1 cellular context compared by ENCODE assay signal in the genomic region with DNA sequence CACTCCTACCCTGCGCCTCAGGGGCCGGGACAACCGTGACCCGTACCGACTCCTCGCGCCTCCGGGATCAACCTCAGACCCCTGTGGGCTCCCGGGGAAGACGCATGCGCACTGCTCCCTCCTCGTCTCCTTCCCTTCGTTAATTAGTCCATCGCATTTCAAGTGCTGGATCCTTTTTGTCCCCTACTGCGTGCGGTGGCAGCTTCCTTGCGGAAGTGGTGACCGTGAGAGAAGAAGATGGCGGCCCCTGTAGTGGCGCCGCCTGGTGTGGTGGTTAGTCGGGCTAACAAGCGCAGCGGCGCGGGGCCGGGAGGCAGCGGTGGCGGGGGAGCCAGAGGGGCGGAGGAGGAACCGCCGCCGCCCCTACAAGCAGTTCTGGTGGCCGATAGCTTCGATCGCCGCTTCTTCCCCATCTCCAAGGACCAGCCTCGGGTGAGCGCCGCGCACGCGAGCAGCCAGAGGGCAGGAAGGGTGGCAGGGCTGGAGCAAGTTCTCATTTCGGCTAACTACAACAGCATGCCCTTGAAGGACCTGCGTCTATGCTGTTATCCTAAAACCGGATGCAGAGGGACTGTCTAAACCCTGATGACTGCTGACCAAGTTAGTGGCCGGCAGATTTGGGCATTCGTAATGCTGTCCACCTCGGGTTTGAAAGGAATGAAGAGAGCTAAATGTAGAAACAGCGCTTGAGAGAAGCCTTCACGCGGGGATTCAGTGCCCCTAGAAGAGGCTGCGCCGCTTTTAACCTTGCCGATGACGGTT.
TF ChIP-seq lines count a peak whose summit lies in the region.

A gene (plus strand): TSS at position 210 of the 762 bp plus-strand sequence. CDS start 28 bp downstream, at position 238.

TF ChIP-seq in HepG2, 621 proteins besides CTCF, POLR2A, EP300 and RAD21 (continued from another document and continues in another):
- TF ChIP-seq, protein P1, sequence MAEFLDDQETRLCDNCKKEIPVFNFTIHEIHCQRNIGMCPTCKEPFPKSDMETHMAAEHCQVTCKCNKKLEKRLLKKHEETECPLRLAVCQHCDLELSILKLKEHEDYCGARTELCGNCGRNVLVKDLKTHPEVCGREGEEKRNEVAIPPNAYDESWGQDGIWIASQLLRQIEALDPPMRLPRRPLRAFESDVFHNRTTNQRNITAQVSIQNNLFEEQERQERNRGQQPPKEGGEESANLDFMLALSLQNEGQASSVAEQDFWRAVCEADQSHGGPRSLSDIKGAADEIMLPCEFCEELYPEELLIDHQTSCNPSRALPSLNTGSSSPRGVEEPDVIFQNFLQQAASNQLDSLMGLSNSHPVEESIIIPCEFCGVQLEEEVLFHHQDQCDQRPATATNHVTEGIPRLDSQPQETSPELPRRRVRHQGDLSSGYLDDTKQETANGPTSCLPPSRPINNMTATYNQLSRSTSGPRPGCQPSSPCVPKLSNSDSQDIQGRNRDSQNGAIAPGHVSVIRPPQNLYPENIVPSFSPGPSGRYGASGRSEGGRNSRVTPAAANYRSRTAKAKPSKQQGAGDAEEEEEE (CRISPR knock-in tag; IDR thresholded peaks at IDR 0.05; ENCODE audit: borderline replicate concordance) = no peak
- TF ChIP-seq, protein P2, sequence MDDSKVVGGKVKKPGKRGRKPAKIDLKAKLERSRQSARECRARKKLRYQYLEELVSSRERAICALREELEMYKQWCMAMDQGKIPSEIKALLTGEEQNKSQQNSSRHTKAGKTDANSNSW (CRISPR knock-in tag; IDR thresholded peaks at IDR 0.05; ENCODE audit: borderline replicate concordance) = no peak
- TF ChIP-seq, protein P3, sequence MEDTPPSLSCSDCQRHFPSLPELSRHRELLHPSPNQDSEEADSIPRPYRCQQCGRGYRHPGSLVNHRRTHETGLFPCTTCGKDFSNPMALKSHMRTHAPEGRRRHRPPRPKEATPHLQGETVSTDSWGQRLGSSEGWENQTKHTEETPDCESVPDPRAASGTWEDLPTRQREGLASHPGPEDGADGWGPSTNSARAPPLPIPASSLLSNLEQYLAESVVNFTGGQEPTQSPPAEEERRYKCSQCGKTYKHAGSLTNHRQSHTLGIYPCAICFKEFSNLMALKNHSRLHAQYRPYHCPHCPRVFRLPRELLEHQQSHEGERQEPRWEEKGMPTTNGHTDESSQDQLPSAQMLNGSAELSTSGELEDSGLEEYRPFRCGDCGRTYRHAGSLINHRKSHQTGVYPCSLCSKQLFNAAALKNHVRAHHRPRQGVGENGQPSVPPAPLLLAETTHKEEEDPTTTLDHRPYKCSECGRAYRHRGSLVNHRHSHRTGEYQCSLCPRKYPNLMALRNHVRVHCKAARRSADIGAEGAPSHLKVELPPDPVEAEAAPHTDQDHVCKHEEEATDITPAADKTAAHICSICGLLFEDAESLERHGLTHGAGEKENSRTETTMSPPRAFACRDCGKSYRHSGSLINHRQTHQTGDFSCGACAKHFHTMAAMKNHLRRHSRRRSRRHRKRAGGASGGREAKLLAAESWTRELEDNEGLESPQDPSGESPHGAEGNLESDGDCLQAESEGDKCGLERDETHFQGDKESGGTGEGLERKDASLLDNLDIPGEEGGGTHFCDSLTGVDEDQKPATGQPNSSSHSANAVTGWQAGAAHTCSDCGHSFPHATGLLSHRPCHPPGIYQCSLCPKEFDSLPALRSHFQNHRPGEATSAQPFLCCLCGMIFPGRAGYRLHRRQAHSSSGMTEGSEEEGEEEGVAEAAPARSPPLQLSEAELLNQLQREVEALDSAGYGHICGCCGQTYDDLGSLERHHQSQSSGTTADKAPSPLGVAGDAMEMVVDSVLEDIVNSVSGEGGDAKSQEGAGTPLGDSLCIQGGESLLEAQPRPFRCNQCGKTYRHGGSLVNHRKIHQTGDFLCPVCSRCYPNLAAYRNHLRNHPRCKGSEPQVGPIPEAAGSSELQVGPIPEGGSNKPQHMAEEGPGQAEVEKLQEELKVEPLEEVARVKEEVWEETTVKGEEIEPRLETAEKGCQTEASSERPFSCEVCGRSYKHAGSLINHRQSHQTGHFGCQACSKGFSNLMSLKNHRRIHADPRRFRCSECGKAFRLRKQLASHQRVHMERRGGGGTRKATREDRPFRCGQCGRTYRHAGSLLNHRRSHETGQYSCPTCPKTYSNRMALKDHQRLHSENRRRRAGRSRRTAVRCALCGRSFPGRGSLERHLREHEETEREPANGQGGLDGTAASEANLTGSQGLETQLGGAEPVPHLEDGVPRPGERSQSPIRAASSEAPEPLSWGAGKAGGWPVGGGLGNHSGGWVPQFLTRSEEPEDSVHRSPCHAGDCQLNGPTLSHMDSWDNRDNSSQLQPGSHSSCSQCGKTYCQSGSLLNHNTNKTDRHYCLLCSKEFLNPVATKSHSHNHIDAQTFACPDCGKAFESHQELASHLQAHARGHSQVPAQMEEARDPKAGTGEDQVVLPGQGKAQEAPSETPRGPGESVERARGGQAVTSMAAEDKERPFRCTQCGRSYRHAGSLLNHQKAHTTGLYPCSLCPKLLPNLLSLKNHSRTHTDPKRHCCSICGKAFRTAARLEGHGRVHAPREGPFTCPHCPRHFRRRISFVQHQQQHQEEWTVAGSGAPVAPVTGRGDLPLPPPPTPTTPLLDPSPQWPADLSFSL (CRISPR knock-in tag; IDR thresholded peaks at IDR 0.05) = no peak
- TF ChIP-seq ZNF205 (CRISPR knock-in tag; IDR thresholded peaks at IDR 0.05) (peak; percentile 43), RBFOX2 (IDR thresholded peaks at IDR 0.05; ENCODE audit: low read depth, low read length) (peak; percentile 89), HOXA9 (CRISPR knock-in tag; IDR thresholded peaks at IDR 0.05; ENCODE audit: borderline replicate concordance) (no peak), KLF16 (CRISPR knock-in tag; IDR thresholded peaks at IDR 0.05) (peak in 1 of 2 experiments; percentile 93; a peak in 2 of 4 replicates), MIER2 (CRISPR knock-in tag; IDR thresholded peaks at IDR 0.05) (peak; percentile 61; the same call in 1 of the 2 replicates), CENPT (CRISPR knock-in tag; IDR thresholded peaks at IDR 0.05; ENCODE audit: low read depth) (no peak), GABPB1 (CRISPR knock-in tag; IDR thresholded peaks at IDR 0.05) (peak; percentile 97), ZNF124 (CRISPR knock-in tag; IDR thresholded peaks at IDR 0.05) (peak; percentile 60), SIN3B (IDR thresholded peaks at IDR 0.05; ENCODE audit: low read length) (peak; percentile 82), DPF2 (CRISPR knock-in tag; IDR thresholded peaks at IDR 0.05; ENCODE audit: borderline replicate concordance, low read depth) (no peak), ZFP41 (CRISPR knock-in tag; IDR thresholded peaks at IDR 0.05; ENCODE audit: borderline replicate concordance) (no peak; the same call in 1 of the 2 replicates), ZFX (CRISPR knock-in tag; IDR thresholded peaks at IDR 0.05; ENCODE audit: low read depth) (peak; percentile 56; the same call in 1 of the 2 replicates), TBL1XR1 (IDR thresholded peaks at IDR 0.05; ENCODE audit: borderline replicate concordance, low read length, partially characterized antibody) (no peak), NRL (CRISPR knock-in tag; IDR thresholded peaks at IDR 0.05; ENCODE audit: borderline replicate concordance) (peak; percentile 68), ZSCAN9 (CRISPR knock-in tag; IDR thresholded peaks at IDR 0.05; ENCODE audit: borderline replicate concordance) (peak; percentile 75), ZNF136 (CRISPR knock-in tag; IDR thresholded peaks at IDR 0.05; ENCODE audit: low read depth) (peak; percentile 47; the same call in 1 of the 2 replicates)
- TF ChIP-seq, protein P4, sequence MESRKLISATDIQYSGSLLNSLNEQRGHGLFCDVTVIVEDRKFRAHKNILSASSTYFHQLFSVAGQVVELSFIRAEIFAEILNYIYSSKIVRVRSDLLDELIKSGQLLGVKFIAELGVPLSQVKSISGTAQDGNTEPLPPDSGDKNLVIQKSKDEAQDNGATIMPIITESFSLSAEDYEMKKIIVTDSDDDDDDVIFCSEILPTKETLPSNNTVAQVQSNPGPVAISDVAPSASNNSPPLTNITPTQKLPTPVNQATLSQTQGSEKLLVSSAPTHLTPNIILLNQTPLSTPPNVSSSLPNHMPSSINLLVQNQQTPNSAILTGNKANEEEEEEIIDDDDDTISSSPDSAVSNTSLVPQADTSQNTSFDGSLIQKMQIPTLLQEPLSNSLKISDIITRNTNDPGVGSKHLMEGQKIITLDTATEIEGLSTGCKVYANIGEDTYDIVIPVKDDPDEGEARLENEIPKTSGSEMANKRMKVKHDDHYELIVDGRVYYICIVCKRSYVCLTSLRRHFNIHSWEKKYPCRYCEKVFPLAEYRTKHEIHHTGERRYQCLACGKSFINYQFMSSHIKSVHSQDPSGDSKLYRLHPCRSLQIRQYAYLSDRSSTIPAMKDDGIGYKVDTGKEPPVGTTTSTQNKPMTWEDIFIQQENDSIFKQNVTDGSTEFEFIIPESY (CRISPR knock-in tag; IDR thresholded peaks at IDR 0.05) = peak; percentile 61; the same call in 1 of the 2 replicates
- TF ChIP-seq, protein P5, sequence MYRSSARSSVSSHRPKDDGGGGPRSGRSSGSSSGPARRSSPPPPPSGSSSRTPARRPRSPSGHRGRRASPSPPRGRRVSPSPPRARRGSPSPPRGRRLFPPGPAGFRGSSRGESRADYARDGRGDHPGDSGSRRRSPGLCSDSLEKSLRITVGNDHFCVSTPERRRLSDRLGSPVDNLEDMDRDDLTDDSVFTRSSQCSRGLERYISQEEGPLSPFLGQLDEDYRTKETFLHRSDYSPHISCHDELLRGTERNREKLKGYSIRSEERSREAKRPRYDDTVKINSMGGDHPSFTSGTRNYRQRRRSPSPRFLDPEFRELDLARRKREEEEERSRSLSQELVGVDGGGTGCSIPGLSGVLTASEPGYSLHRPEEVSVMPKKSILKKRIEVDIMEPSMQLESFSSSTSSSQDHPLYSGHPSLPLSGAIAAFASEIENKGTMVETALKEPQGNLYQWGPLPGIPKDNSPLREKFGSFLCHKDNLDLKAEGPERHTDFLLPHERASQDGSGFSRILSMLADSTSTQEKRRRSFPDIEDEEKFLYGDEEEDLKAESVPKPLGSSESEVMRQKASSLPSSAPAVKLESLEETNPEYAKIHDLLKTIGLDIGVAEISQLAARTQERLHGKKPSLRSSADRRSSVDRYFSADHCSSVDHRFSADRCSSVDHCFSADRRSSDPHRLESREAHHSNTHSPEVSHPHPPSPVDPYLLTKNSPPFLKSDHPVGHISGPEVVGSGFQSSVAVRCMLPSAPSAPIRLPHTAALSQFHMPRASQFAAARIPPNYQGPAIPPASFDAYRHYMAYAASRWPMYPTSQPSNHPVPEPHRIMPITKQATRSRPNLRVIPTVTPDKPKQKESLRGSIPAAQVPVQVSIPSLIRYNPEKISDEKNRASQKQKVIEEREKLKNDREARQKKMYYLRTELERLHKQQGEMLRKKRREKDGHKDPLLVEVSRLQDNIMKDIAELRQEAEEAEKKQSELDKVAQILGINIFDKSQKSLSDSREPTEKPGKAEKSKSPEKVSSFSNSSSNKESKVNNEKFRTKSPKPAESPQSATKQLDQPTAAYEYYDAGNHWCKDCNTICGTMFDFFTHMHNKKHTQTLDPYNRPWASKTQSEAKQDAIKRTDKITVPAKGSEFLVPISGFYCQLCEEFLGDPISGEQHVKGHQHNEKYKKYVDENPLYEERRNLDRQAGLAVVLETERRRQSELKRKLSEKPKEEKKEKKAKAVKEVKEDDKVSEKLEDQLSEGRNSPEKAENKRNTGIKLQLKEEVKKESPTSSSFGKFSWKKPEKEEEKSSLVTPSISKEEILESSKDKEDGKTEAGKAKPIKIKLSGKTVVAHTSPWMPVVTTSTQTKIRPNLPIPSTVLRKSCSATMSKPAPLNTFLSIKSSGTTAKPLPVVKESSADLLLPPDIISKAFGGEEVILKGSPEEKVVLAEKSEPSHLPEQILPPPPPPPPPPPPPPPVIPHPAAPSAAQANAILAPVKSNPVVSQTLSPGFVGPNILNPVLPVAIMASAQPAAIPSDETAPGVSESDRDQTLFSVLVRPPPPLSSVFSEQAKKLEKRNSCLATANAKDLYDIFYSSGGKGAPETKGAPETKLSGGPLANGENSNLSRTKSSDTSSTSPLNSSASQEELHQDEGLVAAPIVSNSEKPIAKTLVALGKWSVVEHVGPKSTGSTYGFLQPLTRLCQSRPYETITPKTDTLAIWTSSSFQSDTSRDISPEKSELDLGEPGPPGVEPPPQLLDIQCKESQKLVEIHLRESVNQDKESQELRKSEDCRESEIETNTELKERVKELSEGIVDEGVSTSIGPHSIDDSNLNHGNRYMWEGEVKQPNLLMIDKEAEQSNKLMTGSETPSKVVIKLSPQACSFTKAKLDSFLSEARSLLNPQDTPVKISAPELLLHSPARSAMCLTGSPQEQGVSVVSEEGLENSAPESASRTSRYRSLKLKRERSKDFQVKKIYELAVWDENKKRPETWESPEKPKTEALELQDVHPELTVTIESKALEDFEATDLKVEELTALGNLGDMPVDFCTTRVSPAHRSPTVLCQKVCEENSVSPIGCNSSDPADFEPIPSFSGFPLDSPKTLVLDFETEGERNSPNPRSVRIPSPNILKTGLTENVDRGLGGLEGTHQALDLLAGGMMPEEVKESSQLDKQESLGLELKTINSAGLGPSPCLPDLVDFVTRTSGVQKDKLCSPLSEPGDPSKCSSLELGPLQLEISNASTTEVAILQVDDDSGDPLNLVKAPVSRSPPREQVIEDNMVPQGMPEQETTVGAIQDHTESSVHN (CRISPR knock-in tag; IDR thresholded peaks at IDR 0.05) = no peak
- TF ChIP-seq, protein P6, sequence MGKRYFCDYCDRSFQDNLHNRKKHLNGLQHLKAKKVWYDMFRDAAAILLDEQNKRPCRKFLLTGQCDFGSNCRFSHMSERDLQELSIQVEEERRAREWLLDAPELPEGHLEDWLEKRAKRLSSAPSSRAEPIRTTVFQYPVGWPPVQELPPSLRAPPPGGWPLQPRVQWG (CRISPR knock-in tag; IDR thresholded peaks at IDR 0.05; ENCODE audit: borderline replicate concordance, low read depth) = no peak
- TF ChIP-seq, protein P7, sequence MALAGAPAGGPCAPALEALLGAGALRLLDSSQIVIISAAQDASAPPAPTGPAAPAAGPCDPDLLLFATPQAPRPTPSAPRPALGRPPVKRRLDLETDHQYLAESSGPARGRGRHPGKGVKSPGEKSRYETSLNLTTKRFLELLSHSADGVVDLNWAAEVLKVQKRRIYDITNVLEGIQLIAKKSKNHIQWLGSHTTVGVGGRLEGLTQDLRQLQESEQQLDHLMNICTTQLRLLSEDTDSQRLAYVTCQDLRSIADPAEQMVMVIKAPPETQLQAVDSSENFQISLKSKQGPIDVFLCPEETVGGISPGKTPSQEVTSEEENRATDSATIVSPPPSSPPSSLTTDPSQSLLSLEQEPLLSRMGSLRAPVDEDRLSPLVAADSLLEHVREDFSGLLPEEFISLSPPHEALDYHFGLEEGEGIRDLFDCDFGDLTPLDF (CRISPR knock-in tag; IDR thresholded peaks at IDR 0.05) = no peak
